ENCODE assay signal across 24 cellular contexts in genomic region chr15:36879568-36880225, GRCh38.
DNase-seq lines count a peak whose midpoint lies in the region; ATAC-seq and TF ChIP-seq lines count a peak whose summit lies in the region.
"Had no signal": no experiment of that assay in that cellular context is flagged by ENCODE, and none has a peak within 500 bp of the region (broad histone marks: within the 10 kb centered on the region; RNA-seq: fewer than 3 reads in every experiment).

No MANE protein-coding gene starts in this region.

- no peak overlapping the region for H3K27ac Mint-ChIP-seq in GM23338
- H3K27ac Mint-ChIP-seq in WTC11, result no peak overlapping the region
- H3K27ac Mint-ChIP-seq: activated CD4-positive, alpha-beta memory T cell treated with anti-CD3 and anti-CD28 coated beads, Interleukin-2, amount 10 ng/mL, durations not matched to agents 7 days and 5 days; activated naive CD4-positive, alpha-beta T cell treated with anti-CD3 and anti-CD28 coated beads, Interleukin-2, amount 10 ng/mL, durations not matched to agents 7 days and 5 days; activated T-cell treated with anti-CD3 and anti-CD28 coated beads, Interleukin-2, amount 50 U/mL, for 24 hours; immature natural killer cell; T-cell had no signal

- H3K4me1 Mint-ChIP-seq in GM23338, result peaks cover 56% of the 10 kb centered on the region
- peaks cover 63% of the 10 kb centered on the region for H3K4me1 Mint-ChIP-seq in WTC11
- H3K4me1 Mint-ChIP-seq: activated CD4-positive, alpha-beta memory T cell treated with anti-CD3 and anti-CD28 coated beads, Interleukin-2, amount 10 ng/mL, durations not matched to agents 7 days and 5 days; immature natural killer cell had no signal

- H3K36me3 ChIP-seq in GM23338 (ENCODE audit: insufficient read depth) (no peaks in the 10 kb centered on the region), iPS-15b (ENCODE audit: control insufficient read depth, insufficient read depth, low read length) (no peaks in the 10 kb centered on the region), osteoblast (ENCODE audit: insufficient read depth, low read length) (no peaks in the 10 kb centered on the region)

- POLR2A ChIA-PET in WTC11 (lab: Charles Lee), result interaction anchor here (0.7 kb wide), 1 partner anchor 173 kb away, joined by 3 read pairs; no protein-coding TSS in a partner anchor

- no peak overlapping the region for H3K9ac ChIP-seq in iPS-15b (ENCODE audit: low read depth, low read length)

- H3K27ac ChIP-seq in GM23338 (ENCODE audit: low read depth) (no peak overlapping the region), osteoblast (ENCODE audit: low read depth, low read length) (no peak overlapping the region)
- H3K27ac ChIP-seq: HL-60, VCaP had no signal

- DNase-seq in GM23338 (ENCODE audit: low spot score), result peak; percentile 64
- no peak for DNase-seq in WTC11 (ENCODE audit: low spot score)
- peak; percentile 46 for DNase-seq in osteoblast (ENCODE audit: insufficient read length, low spot score, missing footprints)
- no peak for DNase-seq in NK-92 (lab: John Stamatoyannopoulos, UW; ENCODE audit: unreplicated experiment)
- DNase-seq in mesenteric fat pad (ENCODE audit: low spot score), result no peak
- DNase-seq in stimulated activated CD4-positive, alpha-beta T cell treated with anti-CD3 and anti-CD28 coated beads, Interleukin-2, amount 100 ng/mL, for 24 hours, result no peak
- DNase-seq: ACHN; activated CD4-positive, alpha-beta memory T cell treated with anti-CD3 and anti-CD28 coated beads, Interleukin-2, amount 10 ng/mL, durations not matched to agents 7 days and 5 days; activated naive CD4-positive, alpha-beta T cell treated with anti-CD3 and anti-CD28 coated beads, Interleukin-2, amount 10 ng/mL, durations not matched to agents 7 days and 5 days; activated T-cell treated with anti-CD3 and anti-CD28 coated beads, Interleukin-2, amount 50 U/mL, for 24 hours; C1 segment of cervical spinal cord; effector CD4-positive, alpha-beta T cell; immature natural killer cell; NCI-H1436 treated with DMSO at 0.1 percent for 48 hours; NCI-H774; PC-3; SHP77 treated with DMSO at 0.1 percent for 48 hours; T-cell had no signal

- peaks cover 16% of the 10 kb centered on the region; the same call in 1 of the 2 replicates for H4K20me1 ChIP-seq in GM23338 (replicated peaks; ENCODE audit: insufficient read depth)
- H4K20me1 ChIP-seq in osteoblast (ENCODE audit: insufficient read depth, low read length), result peaks cover 2% of the 10 kb centered on the region

- H3K9me3 Mint-ChIP-seq in GM23338, result no peaks in the 10 kb centered on the region
- H3K9me3 Mint-ChIP-seq in WTC11, result no peaks in the 10 kb centered on the region
- H3K9me3 Mint-ChIP-seq: activated CD4-positive, alpha-beta memory T cell treated with anti-CD3 and anti-CD28 coated beads, Interleukin-2, amount 10 ng/mL, durations not matched to agents 7 days and 5 days; activated naive CD4-positive, alpha-beta T cell treated with anti-CD3 and anti-CD28 coated beads, Interleukin-2, amount 10 ng/mL, durations not matched to agents 7 days and 5 days; activated T-cell treated with anti-CD3 and anti-CD28 coated beads, Interleukin-2, amount 50 U/mL, for 24 hours; central memory CD8-positive, alpha-beta T cell had no signal

- H2AFZ ChIP-seq in GM23338 (no peak overlapping the region), osteoblast (ENCODE audit: low read length) (no peak overlapping the region)

- peak overlapping the region; percentile 62 for H3K4me3 ChIP-seq in GM23338
- peak overlapping the region; percentile 53 for H3K4me3 ChIP-seq in iPS-15b (ENCODE audit: low read depth, low read length)
- H3K4me3 ChIP-seq in osteoblast (ENCODE audit: insufficient read depth, low read length), result no peak overlapping the region

- peaks cover 70% of the 10 kb centered on the region for H3K4me1 ChIP-seq in GM23338 (ENCODE audit: insufficient read depth)
- peaks cover 26% of the 10 kb centered on the region for H3K4me1 ChIP-seq in iPS-15b (ENCODE audit: control insufficient read depth, insufficient read depth, low read length)
- H3K4me1 ChIP-seq in osteoblast (ENCODE audit: insufficient read depth, low read length), result peaks cover 14% of the 10 kb centered on the region

- H3K9me2 ChIP-seq in GM23338 (ENCODE audit: insufficient read depth), result no peaks in the 10 kb centered on the region

- H3K4me3 Mint-ChIP-seq in GM23338 (peak overlapping the region; percentile 75), WTC11 (peak overlapping the region; percentile 81)
- H3K4me3 Mint-ChIP-seq: activated CD4-positive, alpha-beta memory T cell treated with anti-CD3 and anti-CD28 coated beads, Interleukin-2, amount 10 ng/mL, durations not matched to agents 7 days and 5 days; activated naive CD4-positive, alpha-beta T cell treated with anti-CD3 and anti-CD28 coated beads, Interleukin-2, amount 10 ng/mL, durations not matched to agents 7 days and 5 days; activated T-cell treated with anti-CD3 and anti-CD28 coated beads, Interleukin-2, amount 50 U/mL, for 24 hours; central memory CD8-positive, alpha-beta T cell; immature natural killer cell had no signal

- H3K36me3 Mint-ChIP-seq in GM23338 (ENCODE audit: low read depth), result no peaks in the 10 kb centered on the region
- H3K36me3 Mint-ChIP-seq in WTC11, result no peaks in the 10 kb centered on the region
- H3K36me3 Mint-ChIP-seq: T-cell had no signal

- peaks cover 34% of the 10 kb centered on the region; the same call in 1 of the 2 replicates for H3F3A ChIP-seq in GM23338 (replicated peaks; ENCODE audit: low read depth)

- H3K27me3 ChIP-seq in GM23338 (ENCODE audit: insufficient read depth), result peaks cover 100% of the 10 kb centered on the region
- H3K27me3 ChIP-seq in iPS-15b (ENCODE audit: control insufficient read depth, insufficient read depth, low read length), result peaks cover 89% of the 10 kb centered on the region
- peaks cover 89% of the 10 kb centered on the region for H3K27me3 ChIP-seq in osteoblast (ENCODE audit: insufficient read depth, low read length)

- H3K9me3 ChIP-seq in iPS-15b (ENCODE audit: control insufficient read depth, insufficient read depth, low read length) (no peaks in the 10 kb centered on the region), osteoblast (ENCODE audit: low read depth, low read length) (no peaks in the 10 kb centered on the region)

- H3K27me3 Mint-ChIP-seq in GM23338 (ENCODE audit: insufficient read depth, low read depth, poor library complexity) (peaks cover 77% of the 10 kb centered on the region), WTC11 (ENCODE audit: low read depth) (peaks cover 94% of the 10 kb centered on the region)

- peak; percentile 1; the same call in 2 of the 3 replicates for ATAC-seq in GM23338
- ATAC-seq in WTC11, result no peak
- no peak for ATAC-seq in HG03342 (IDR thresholded peaks at IDR 0.05; ENCODE audit: unreplicated experiment)
- ATAC-seq: PC-3, sciatic nerve, T-cell had no signal

- CTCF ChIA-PET in WTC11 (lab: Charles Lee), result interaction anchor here (0.6 to 2.5 kb wide), 12 partner anchors 18 to 1591 kb away, joined by 3 to 14 read pairs (median 4); no protein-coding TSS in a partner anchor

- H3K4me2 ChIP-seq in GM23338, result peak overlapping the region; percentile 82
- H3K4me2 ChIP-seq in osteoblast (ENCODE audit: insufficient read depth, low read length), result no peak overlapping the region

- TF ChIP-seq CTCF in GM23338 (conservative IDR thresholded peaks at IDR 0.05; ENCODE audit: low read depth in 2 of 2), result no peak
- TF ChIP-seq CTCF in WTC11 (IDR thresholded peaks at IDR 0.05), result no peak
- TF ChIP-seq CTCF in osteoblast (IDR thresholded peaks at IDR 0.05; ENCODE audit: extremely low read depth, low read depth, low read length), result no peak

- no peaks in the 10 kb centered on the region for H3K79me2 ChIP-seq in GM23338 (replicated peaks; ENCODE audit: insufficient read depth)
- H3K79me2 ChIP-seq in osteoblast (ENCODE audit: insufficient read depth, low read length), result no peaks in the 10 kb centered on the region

TF ChIP-seq in GM23338, 12 proteins besides CTCF, POLR2A, EP300 and RAD21:
- TF ChIP-seq CREB1 (CRISPR knock-in tag; IDR thresholded peaks at IDR 0.05; ENCODE audit: low read depth) (no peak), JUNB (IDR thresholded peaks at IDR 0.05; ENCODE audit: unreplicated experiment) (no peak), POLR2AphosphoS5 (IDR thresholded peaks at IDR 0.05; ENCODE audit: low read depth) (no peak), EZH2 (IDR thresholded peaks at IDR 0.05; ENCODE audit: low read depth, unreplicated experiment) (peak; percentile 72)
TF ChIP-seq in GM23338: peak in this region for 1.

TF ChIP-seq in WTC11, 78 proteins besides CTCF, POLR2A, EP300 and RAD21 (continues in another document):
- TF ChIP-seq SMAD4 (CRISPR knock-in tag; IDR thresholded peaks at IDR 0.05), result no peak
- no peak for TF ChIP-seq PREB (CRISPR knock-in tag; IDR thresholded peaks at IDR 0.05; ENCODE audit: borderline replicate concordance)
- TF ChIP-seq, protein P1, sequence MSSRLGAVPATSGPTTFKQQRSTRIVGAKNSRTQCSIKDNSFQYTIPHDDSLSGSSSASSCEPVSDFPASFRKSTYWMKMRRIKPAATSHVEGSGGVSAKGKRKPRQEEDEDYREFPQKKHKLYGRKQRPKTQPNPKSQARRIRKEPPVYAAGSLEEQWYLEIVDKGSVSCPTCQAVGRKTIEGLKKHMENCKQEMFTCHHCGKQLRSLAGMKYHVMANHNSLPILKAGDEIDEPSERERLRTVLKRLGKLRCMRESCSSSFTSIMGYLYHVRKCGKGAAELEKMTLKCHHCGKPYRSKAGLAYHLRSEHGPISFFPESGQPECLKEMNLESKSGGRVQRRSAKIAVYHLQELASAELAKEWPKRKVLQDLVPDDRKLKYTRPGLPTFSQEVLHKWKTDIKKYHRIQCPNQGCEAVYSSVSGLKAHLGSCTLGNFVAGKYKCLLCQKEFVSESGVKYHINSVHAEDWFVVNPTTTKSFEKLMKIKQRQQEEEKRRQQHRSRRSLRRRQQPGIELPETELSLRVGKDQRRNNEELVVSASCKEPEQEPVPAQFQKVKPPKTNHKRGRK (CRISPR knock-in tag; IDR thresholded peaks at IDR 0.05; ENCODE audit: borderline replicate concordance), result no peak
- TF ChIP-seq, protein P2, sequence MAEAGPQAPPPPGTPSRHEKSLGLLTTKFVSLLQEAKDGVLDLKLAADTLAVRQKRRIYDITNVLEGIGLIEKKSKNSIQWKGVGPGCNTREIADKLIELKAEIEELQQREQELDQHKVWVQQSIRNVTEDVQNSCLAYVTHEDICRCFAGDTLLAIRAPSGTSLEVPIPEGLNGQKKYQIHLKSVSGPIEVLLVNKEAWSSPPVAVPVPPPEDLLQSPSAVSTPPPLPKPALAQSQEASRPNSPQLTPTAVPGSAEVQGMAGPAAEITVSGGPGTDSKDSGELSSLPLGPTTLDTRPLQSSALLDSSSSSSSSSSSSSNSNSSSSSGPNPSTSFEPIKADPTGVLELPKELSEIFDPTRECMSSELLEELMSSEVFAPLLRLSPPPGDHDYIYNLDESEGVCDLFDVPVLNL (CRISPR knock-in tag; IDR thresholded peaks at IDR 0.05; ENCODE audit: borderline replicate concordance, low read depth), result no peak

Comparison
In these comparisons a context has a peak if more than half of its experiments do, and no peak if none do; other contexts are left out.
1. DNase-seq: peak in GM23338 (single experiment) and osteoblast (single experiment); none in WTC11 (single experiment), NK-92 (single experiment), mesenteric fat pad (single experiment) and stimulated activated CD4-positive, alpha-beta T cell treated with anti-CD3 and anti-CD28 coated beads, Interleukin-2, amount 100 ng/mL, for 24 hours (0 of 2).